In genomic region chrX:121546317-121546716, GRCh38 we compare ENCODE assay signal across 18 cellular contexts.
"Had no signal": no experiment of that assay in that cellular context is flagged by ENCODE, and none has a peak within 500 bp of the region (broad histone marks: within the 10 kb centered on the region; RNA-seq: fewer than 3 reads in every experiment).

No MANE protein-coding gene starts in this region.

- H3K27ac ChIP-seq: coronary artery, pancreas, right lobe of liver, suprapubic skin had no signal

- H3K27me3 ChIP-seq: right lobe of liver, suprapubic skin had no signal

- H3K27ac Mint-ChIP-seq: memory B cell; natural killer cell; stimulated activated naive B cell treated with anti-CD40 and anti-IgM and Interleukin-4, amounts not matched to agents 10 μg/mL and 1 μg/mL and 100 μg/mL, for 72 hours; stimulated activated naive CD8-positive, alpha-beta T cell treated with anti-CD3 and anti-CD28 coated beads, Interleukin-15, Interleukin-2, amounts not matched to agents 100 ng/mL and 50 ng/mL, for 24 hours; type B pancreatic cell had no signal

- H3K4me3 Mint-ChIP-seq: memory B cell; natural killer cell; stimulated activated naive B cell treated with anti-CD40 and anti-IgM and Interleukin-4, amounts not matched to agents 10 μg/mL and 1 μg/mL and 100 μg/mL, for 72 hours; stimulated activated naive CD8-positive, alpha-beta T cell treated with anti-CD3 and anti-CD28 coated beads, Interleukin-15, Interleukin-2, amounts not matched to agents 100 ng/mL and 50 ng/mL, for 24 hours; type B pancreatic cell had no signal

- H3K4me1 ChIP-seq: pancreas, right lobe of liver, suprapubic skin had no signal

- DNase-seq: natural killer cell; occipital lobe; pancreas; retina; right lobe of liver; small intestine; stimulated activated CD4-positive, alpha-beta T cell treated with anti-CD3 and anti-CD28 coated beads, Interleukin-15, amount 100 ng/mL, for 24 hours; stimulated activated CD4-positive, alpha-beta T cell treated with anti-CD3 and anti-CD28 coated beads, Interleukin-2, amount 100 ng/mL, for 48 hours; stimulated activated naive B cell treated with anti-CD40 and anti-IgM and Interleukin-4, amounts not matched to agents 10 μg/mL and 1 μg/mL and 100 μg/mL, for 72 hours had no signal

- ATAC-seq: left lobe of liver; natural killer cell; pancreas; right lobe of liver; stimulated activated naive B cell treated with anti-CD40 and anti-IgM and Interleukin-4, amounts not matched to agents 10 μg/mL and 1 μg/mL and 100 μg/mL, for 72 hours had no signal

- FAIRE-seq: frontal cortex, keratinocyte, pancreas, small intestine had no signal

- H3K36me3 ChIP-seq: pancreas, right lobe of liver, suprapubic skin had no signal

- H3K9me3 Mint-ChIP-seq: stimulated activated naive CD8-positive, alpha-beta T cell treated with anti-CD3 and anti-CD28 coated beads, Interleukin-15, Interleukin-2, amounts not matched to agents 100 ng/mL and 50 ng/mL, for 24 hours had no signal

- H3K9me3 ChIP-seq: pancreas, suprapubic skin had no signal

- H3K36me3 Mint-ChIP-seq: memory B cell; natural killer cell; stimulated activated naive B cell treated with anti-CD40 and anti-IgM and Interleukin-4, amounts not matched to agents 10 μg/mL and 1 μg/mL and 100 μg/mL, for 72 hours; type B pancreatic cell had no signal

- H3K27me3 Mint-ChIP-seq: memory B cell; stimulated activated naive B cell treated with anti-CD40 and anti-IgM and Interleukin-4, amounts not matched to agents 10 μg/mL and 1 μg/mL and 100 μg/mL, for 72 hours; stimulated activated naive CD8-positive, alpha-beta T cell treated with anti-CD3 and anti-CD28 coated beads, Interleukin-15, Interleukin-2, amounts not matched to agents 100 ng/mL and 50 ng/mL, for 24 hours; type B pancreatic cell had no signal

- H3K4me3 ChIP-seq: coronary artery, lung, pancreas, right lobe of liver, suprapubic skin had no signal

- H3K4me1 Mint-ChIP-seq: memory B cell; natural killer cell; stimulated activated naive B cell treated with anti-CD40 and anti-IgM and Interleukin-4, amounts not matched to agents 10 μg/mL and 1 μg/mL and 100 μg/mL, for 72 hours had no signal
